Comparison of ENCODE assay signal across 1 cellular context in the genomic region with DNA sequence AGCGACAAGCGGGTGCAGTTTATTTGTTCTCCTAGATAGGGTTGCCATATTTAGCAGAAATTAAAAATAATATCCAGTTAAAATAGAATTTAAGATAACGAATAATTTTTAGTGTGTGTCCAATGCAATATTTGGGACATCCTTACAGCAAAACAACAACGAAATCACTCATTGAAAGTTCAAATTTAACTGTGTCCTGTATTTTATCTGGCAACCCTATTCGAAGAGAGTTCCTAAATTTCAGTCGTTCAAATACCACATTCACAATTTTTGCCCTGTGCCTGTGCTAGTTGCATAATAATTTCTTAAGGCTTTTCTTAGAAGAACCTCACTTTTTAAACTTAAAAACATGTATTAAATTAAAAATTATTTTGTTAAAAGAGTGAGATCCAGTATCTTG.
TF ChIP-seq lines count a peak whose summit lies in the region.

No MANE protein-coding gene starts in this region.

TF ChIP-seq in SK-N-SH treated with all-trans-retinoic acid at 6 μM for 48 hours, 23 proteins besides CTCF, POLR2A, EP300 and RAD21 (continued from another document):
- TF ChIP-seq PATZ1 (CRISPR knock-in tag; IDR thresholded peaks at IDR 0.05; ENCODE audit: borderline replicate concordance) (no peak), ZNF8 (CRISPR knock-in tag; IDR thresholded peaks at IDR 0.05) (no peak), ZFP30 (CRISPR knock-in tag; IDR thresholded peaks at IDR 0.05) (no peak), ZNF565 (CRISPR knock-in tag; conservative IDR thresholded peaks at IDR 0.05; ENCODE audit: low read depth) (no peak), BACH2 (CRISPR knock-in tag; IDR thresholded peaks at IDR 0.05; ENCODE audit: borderline replicate concordance) (no peak), ZNF70 (CRISPR knock-in tag; IDR thresholded peaks at IDR 0.05) (no peak), ZC3H10 (CRISPR knock-in tag; IDR thresholded peaks at IDR 0.05) (no peak), ISL1 (CRISPR knock-in tag; IDR thresholded peaks at IDR 0.05) (no peak), ESRRG (CRISPR knock-in tag; IDR thresholded peaks at IDR 0.05) (no peak), TCF4 (CRISPR knock-in tag; IDR thresholded peaks at IDR 0.05; ENCODE audit: borderline replicate concordance) (no peak), RARB (CRISPR knock-in tag; IDR thresholded peaks at IDR 0.05) (no peak), CSDC2 (CRISPR knock-in tag; IDR thresholded peaks at IDR 0.05) (no peak), ZFP3 (CRISPR knock-in tag; IDR thresholded peaks at IDR 0.05) (no peak), GLIS3 (CRISPR knock-in tag; IDR thresholded peaks at IDR 0.05) (no peak), TOX (CRISPR knock-in tag; IDR thresholded peaks at IDR 0.05; ENCODE audit: borderline replicate concordance) (no peak), OSR1 (CRISPR knock-in tag; IDR thresholded peaks at IDR 0.05) (no peak)
- TF ChIP-seq, protein P1, sequence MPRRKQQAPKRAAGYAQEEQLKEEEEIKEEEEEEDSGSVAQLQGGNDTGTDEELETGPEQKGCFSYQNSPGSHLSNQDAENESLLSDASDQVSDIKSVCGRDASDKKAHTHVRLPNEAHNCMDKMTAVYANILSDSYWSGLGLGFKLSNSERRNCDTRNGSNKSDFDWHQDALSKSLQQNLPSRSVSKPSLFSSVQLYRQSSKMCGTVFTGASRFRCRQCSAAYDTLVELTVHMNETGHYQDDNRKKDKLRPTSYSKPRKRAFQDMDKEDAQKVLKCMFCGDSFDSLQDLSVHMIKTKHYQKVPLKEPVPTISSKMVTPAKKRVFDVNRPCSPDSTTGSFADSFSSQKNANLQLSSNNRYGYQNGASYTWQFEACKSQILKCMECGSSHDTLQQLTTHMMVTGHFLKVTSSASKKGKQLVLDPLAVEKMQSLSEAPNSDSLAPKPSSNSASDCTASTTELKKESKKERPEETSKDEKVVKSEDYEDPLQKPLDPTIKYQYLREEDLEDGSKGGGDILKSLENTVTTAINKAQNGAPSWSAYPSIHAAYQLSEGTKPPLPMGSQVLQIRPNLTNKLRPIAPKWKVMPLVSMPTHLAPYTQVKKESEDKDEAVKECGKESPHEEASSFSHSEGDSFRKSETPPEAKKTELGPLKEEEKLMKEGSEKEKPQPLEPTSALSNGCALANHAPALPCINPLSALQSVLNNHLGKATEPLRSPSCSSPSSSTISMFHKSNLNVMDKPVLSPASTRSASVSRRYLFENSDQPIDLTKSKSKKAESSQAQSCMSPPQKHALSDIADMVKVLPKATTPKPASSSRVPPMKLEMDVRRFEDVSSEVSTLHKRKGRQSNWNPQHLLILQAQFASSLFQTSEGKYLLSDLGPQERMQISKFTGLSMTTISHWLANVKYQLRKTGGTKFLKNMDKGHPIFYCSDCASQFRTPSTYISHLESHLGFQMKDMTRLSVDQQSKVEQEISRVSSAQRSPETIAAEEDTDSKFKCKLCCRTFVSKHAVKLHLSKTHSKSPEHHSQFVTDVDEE (CRISPR knock-in tag; IDR thresholded peaks at IDR 0.05), result no peak
- TF ChIP-seq, protein P2, sequence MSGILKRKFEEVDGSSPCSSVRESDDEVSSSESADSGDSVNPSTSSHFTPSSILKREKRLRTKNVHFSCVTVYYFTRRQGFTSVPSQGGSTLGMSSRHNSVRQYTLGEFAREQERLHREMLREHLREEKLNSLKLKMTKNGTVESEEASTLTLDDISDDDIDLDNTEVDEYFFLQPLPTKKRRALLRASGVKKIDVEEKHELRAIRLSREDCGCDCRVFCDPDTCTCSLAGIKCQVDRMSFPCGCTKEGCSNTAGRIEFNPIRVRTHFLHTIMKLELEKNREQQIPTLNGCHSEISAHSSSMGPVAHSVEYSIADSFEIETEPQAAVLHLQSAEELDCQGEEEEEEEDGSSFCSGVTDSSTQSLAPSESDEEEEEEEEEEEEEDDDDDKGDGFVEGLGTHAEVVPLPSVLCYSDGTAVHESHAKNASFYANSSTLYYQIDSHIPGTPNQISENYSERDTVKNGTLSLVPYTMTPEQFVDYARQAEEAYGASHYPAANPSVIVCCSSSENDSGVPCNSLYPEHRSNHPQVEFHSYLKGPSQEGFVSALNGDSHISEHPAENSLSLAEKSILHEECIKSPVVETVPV (CRISPR knock-in tag; IDR thresholded peaks at IDR 0.05), result no peak
